ENCODE assay signal across 14 cellular contexts in the genomic region with DNA sequence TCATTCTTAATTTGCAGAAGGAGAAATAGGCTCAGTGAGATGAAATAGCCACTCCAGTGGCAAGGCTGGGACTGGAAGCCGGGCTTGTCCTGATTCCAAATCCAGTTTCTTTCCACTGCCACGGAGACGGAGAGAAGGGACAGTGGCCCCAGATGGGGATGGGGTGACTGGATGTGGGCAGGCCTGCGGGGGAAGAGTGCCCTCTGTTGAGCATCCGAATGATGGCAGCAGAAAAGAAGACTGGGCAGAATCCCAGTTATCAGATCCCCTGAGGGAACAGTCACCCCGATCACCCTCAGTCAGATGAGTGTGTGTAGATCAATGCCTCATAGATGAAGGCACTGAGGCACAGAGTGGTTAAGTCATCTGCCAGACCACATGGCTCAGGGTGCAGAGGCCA. TPM values are rescaled to one million over a fixed set of nuclear protein-coding genes. Genes with fewer than 3 reads are reported as not detected.
DNase-seq lines count a peak whose midpoint lies in the region; ATAC-seq, FAIRE-seq and TF ChIP-seq lines count a peak whose summit lies in the region.
"Not testable (repeated sequence)": the region's sequence is repeated elsewhere in the genome, so short reads cannot be mapped to it uniquely, and the experiment has no call there.
"Had no signal": no experiment of that assay in that cellular context is flagged by ENCODE, and none has a peak within 500 bp of the region (broad histone marks: within the 10 kb centered on the region; RNA-seq: fewer than 3 reads in every experiment).

No MANE protein-coding gene starts in this region.

- no CpG with 5 or more reads among the region's 6 CpGs for WGBS in H9 (ENCODE audit: extremely low coverage, insufficient read length, low lambda C conversion rate)
- WGBS in K562 (ENCODE audit: insufficient coverage, low coverage, missing lambda C conversion rate) = 8% methylated on average over 2 of the region's 6 CpGs

- not testable (repeated sequence) for H3K4me1 ChIP-seq in H9 (ENCODE audit: insufficient read depth, low read length); OCI-LY7 (ENCODE audit: insufficient read depth, low read length, poor library complexity, severe bottlenecking); K562 (replicated peaks in 1 of 2; ENCODE audit: control insufficient read depth in 2 of 2, insufficient read depth in 2 of 2, low read length in 2 of 2)

- ATAC-seq in CD4-positive, alpha-beta T cell (ENCODE audit: poor library complexity) = peak; percentile 88
- ATAC-seq in activated B cell treated with CpG ODN at 0.5 μM for 24 hours (ENCODE audit: low read depth) (peak; percentile 33), K562 (peak; percentile 88), Right ventricle myocardium superior (ENCODE audit: poor library complexity) (peak; percentile 55), natural killer cell (peak; percentile 52 to 73 (median 69))
- ATAC-seq in stimulated activated naive CD8-positive, alpha-beta T cell treated with anti-CD3 and anti-CD28 coated beads, Interleukin-15, amount 100 ng/mL, for 72 hours = peak; percentile 78

- not testable (repeated sequence) for H3K4ac ChIP-seq in H9 (ENCODE audit: low read depth, low read length)

- not testable (repeated sequence) for H3K79me2 ChIP-seq in H9 (ENCODE audit: insufficient read depth, low read length); OCI-LY7 (ENCODE audit: insufficient read depth, low read depth, low read length); K562 (ENCODE audit: control insufficient read depth, insufficient read depth, low read length)

- not testable (repeated sequence) for H3K36me3 ChIP-seq in OCI-LY7 (ENCODE audit: insufficient read depth, low read length); K562 (ENCODE audit: control insufficient read depth, insufficient read depth, low read length)

- not testable (repeated sequence) for H2BK20ac ChIP-seq in H9 (ENCODE audit: low read depth, low read length, poor library complexity, severe bottlenecking)

- not testable (repeated sequence) for H2BK12ac ChIP-seq in H9 (ENCODE audit: insufficient read length, low read depth, low read length)

- not testable (repeated sequence) for H3K9me3 Mint-ChIP-seq in CD4-positive, alpha-beta T cell; H9; activated B cell treated with CpG ODN at 0.5 μM for 24 hours; natural killer cell; stimulated activated naive CD8-positive, alpha-beta T cell treated with anti-CD3 and anti-CD28 coated beads, Interleukin-15, amount 100 ng/mL, for 72 hours

- not testable (repeated sequence) for H3K9me1 ChIP-seq in K562 (ENCODE audit: control insufficient read depth, insufficient read depth, low read length)

- not testable (repeated sequence) for H3K27ac Mint-ChIP-seq in CD4-positive, alpha-beta T cell; H9; activated B cell treated with CpG ODN at 0.5 μM for 24 hours; natural killer cell; stimulated activated naive CD8-positive, alpha-beta T cell treated with anti-CD3 and anti-CD28 coated beads, Interleukin-15, amount 100 ng/mL, for 72 hours

- not testable (repeated sequence) for H2BK15ac ChIP-seq in H9 (ENCODE audit: low read depth, low read length)

- intact Hi-C loops in CD4-positive, alpha-beta T cell (cut with DNase I, micrococcal nuclease); OCI-LY7 (cut with micrococcal nuclease; ENCODE audit: unreplicated experiment); activated B cell treated with CpG ODN at 0.5 μM for 24 hours (cut with micrococcal nuclease); K562 (cut with micrococcal nuclease); Right ventricle myocardium superior (cut with DNase I); natural killer cell (cut with micrococcal nuclease): not testable (repeated sequence)

- H3K27me3 ChIP-seq in CD4-positive, alpha-beta T cell (ENCODE audit: control insufficient read depth, insufficient read depth, low read length); H9 (ENCODE audit: insufficient read depth, low read length); K562 (ENCODE audit: control insufficient read depth in 2 of 2, insufficient read depth in 2 of 2, low read length in 2 of 2): not testable (repeated sequence)

- not testable (repeated sequence) for H3T11ph ChIP-seq in H9 (ENCODE audit: low read length)

- not testable (repeated sequence) for TF ChIP-seq EP300 in K562 (IDR thresholded peaks at IDR 0.05; ENCODE audit: low read length)

- not testable (repeated sequence) for H3K56ac ChIP-seq in H9 (ENCODE audit: insufficient read length, low read depth, low read length)

- peak in 1 of 2 experiments; percentile 21; a peak in 1 of 4 replicates for TF ChIP-seq RAD21 in K562 (CRISPR knock-in tag; conservative IDR thresholded peaks at IDR 0.05 in 1 of 2, IDR thresholded peaks at IDR 0.05 in 1 of 2)

- TF ChIP-seq CTCF in CD4-positive, alpha-beta T cell (IDR thresholded peaks at IDR 0.05); activated B cell treated with CpG ODN at 0.5 μM for 24 hours (IDR thresholded peaks at IDR 0.05); natural killer cell (IDR thresholded peaks at IDR 0.05): not testable (repeated sequence)
- TF ChIP-seq CTCF in H9 (conservative IDR thresholded peaks at IDR 0.05) (peak; percentile 28; the same call in 1 of the 3 replicates), OCI-LY7 (conservative IDR thresholded peaks at IDR 0.05; ENCODE audit: low read length) (0 out of 2 replicates have a peak, but pooled peaks have one; percentile 22), K562 (IDR thresholded peaks at IDR 0.05 in 2 of 3, conservative IDR thresholded peaks at IDR 0.05 in 1 of 3; ENCODE audit: insufficient read depth in 2 of 3, low read depth in 1 of 3, low read length in 3 of 3) (0 out of 6 replicates have a peak, but pooled peaks of 1 of the 3 experiments have one; percentile 10)

- not testable (repeated sequence) for BruUV-seq in OCI-LY7 (replicated peaks; lab: Mats Ljungman, UMichigan); K562 (replicated peaks; lab: Mats Ljungman, UMichigan)

- not testable (repeated sequence) for H3K23me2 ChIP-seq in H9 (ENCODE audit: insufficient read length, low read depth, low read length, poor library complexity, severe bottlenecking)

- not testable (repeated sequence) for H3K9ac ChIP-seq in H9 (ENCODE audit: extremely low read depth, insufficient read length, low read length); K562 (ENCODE audit: insufficient read depth in 1 of 2, low read depth in 2 of 2, low read length in 2 of 2)

- not testable (repeated sequence) for H3K27me3 Mint-ChIP-seq in CD4-positive, alpha-beta T cell; H9 (ENCODE audit: low read depth); activated B cell treated with CpG ODN at 0.5 μM for 24 hours; natural killer cell (ENCODE audit: low read depth in 2 of 2); stimulated activated naive CD8-positive, alpha-beta T cell treated with anti-CD3 and anti-CD28 coated beads, Interleukin-15, amount 100 ng/mL, for 72 hours

- H3K4me2 ChIP-seq in H9 (ENCODE audit: insufficient read depth, insufficient read length, low read length); OCI-LY7 (ENCODE audit: low read length); K562 (ENCODE audit: insufficient read depth, low read length): not testable (repeated sequence)

- not testable (repeated sequence) for H3K18ac ChIP-seq in H9 (ENCODE audit: insufficient read length, low read depth, low read length)

- not testable (repeated sequence) for H3K4me1 Mint-ChIP-seq in CD4-positive, alpha-beta T cell (ENCODE audit: low read depth); H9; activated B cell treated with CpG ODN at 0.5 μM for 24 hours; natural killer cell; stimulated activated naive CD8-positive, alpha-beta T cell treated with anti-CD3 and anti-CD28 coated beads, Interleukin-15, amount 100 ng/mL, for 72 hours

- H3K9me2 ChIP-seq in OCI-LY7 (ENCODE audit: insufficient read depth, low read length) = not testable (repeated sequence)

- not testable (repeated sequence) for H3K4me3 Mint-ChIP-seq in CD4-positive, alpha-beta T cell; H9; activated B cell treated with CpG ODN at 0.5 μM for 24 hours; natural killer cell; stimulated activated naive CD8-positive, alpha-beta T cell treated with anti-CD3 and anti-CD28 coated beads, Interleukin-15, amount 100 ng/mL, for 72 hours

- H4K8ac ChIP-seq in H9 (replicated peaks; ENCODE audit: insufficient read length, low read depth, low read length) = not testable (repeated sequence)

- H2BK5ac ChIP-seq in H9 (ENCODE audit: insufficient read length, low read length) = not testable (repeated sequence)

- not testable (repeated sequence) for TF ChIP-seq POLR2A in K562 (conservative IDR thresholded peaks at IDR 0.05)

- not testable (repeated sequence) for H4K5ac ChIP-seq in H9 (ENCODE audit: insufficient read length, low read depth, low read length)

- peak; percentile 97 for FAIRE-seq in K562 (lab: Jason Lieb, UNC)

- DNase-seq in CD4-positive, alpha-beta T cell; H9; OCI-LY7 (ENCODE audit: low spot score); activated B cell treated with CpG ODN at 0.5 μM for 24 hours; K562 (ENCODE audit: extremely low read depth in 1 of 4, low spot score in 3 of 4); Right ventricle myocardium superior; natural killer cell; stimulated activated naive CD8-positive, alpha-beta T cell treated with anti-CD3 and anti-CD28 coated beads, Interleukin-15, amount 100 ng/mL, for 72 hours: not testable (repeated sequence)

- H3K27ac ChIP-seq in CD4-positive, alpha-beta T cell (ENCODE audit: low read depth, low read length); H9 (ENCODE audit: insufficient read length, low read depth, low read length); OCI-LY7 (ENCODE audit: low read depth, low read length, poor library complexity, severe bottlenecking); K562 (ENCODE audit: extremely low read depth, low read depth, low read length): not testable (repeated sequence)

- H2AFZ ChIP-seq in H9 (ENCODE audit: low read length); OCI-LY7 (ENCODE audit: low read length); K562 (ENCODE audit: low read depth, low read length): not testable (repeated sequence)

- not testable (repeated sequence) for H3K4me3 ChIP-seq in OCI-LY7 (ENCODE audit: low read depth, low read length, poor library complexity, severe bottlenecking); K562

- not testable (repeated sequence) for H3K36me3 Mint-ChIP-seq in CD4-positive, alpha-beta T cell (ENCODE audit: low read depth); H9 (ENCODE audit: insufficient read depth in 1 of 3, low read depth in 3 of 3); activated B cell treated with CpG ODN at 0.5 μM for 24 hours (ENCODE audit: low read depth); natural killer cell

- H4K20me1 ChIP-seq in H9 (ENCODE audit: control insufficient read depth, insufficient read depth, insufficient read length); OCI-LY7 (ENCODE audit: insufficient read depth, low read length); K562 (replicated peaks; ENCODE audit: control insufficient read depth, insufficient read depth, low read length): not testable (repeated sequence)

- CTCF ChIA-PET in CD4-positive, alpha-beta T cell (lab: Charles Lee); OCI-LY7 (lab: Charles Lee; ENCODE audit: unreplicated experiment); activated B cell treated with CpG ODN at 0.5 μM for 24 hours (lab: Charles Lee); K562 (lab: Yijun Ruan, JAX; ENCODE audit: low intra/inter-chr PET ratio): not testable (repeated sequence)

- H3K9me3 ChIP-seq in CD4-positive, alpha-beta T cell (ENCODE audit: control insufficient read depth, low read length); H9 (ENCODE audit: control insufficient read depth, low read depth, low read length); OCI-LY7 (ENCODE audit: low read length); K562 (replicated peaks; ENCODE audit: control insufficient read depth, insufficient read depth, low read depth, low read length): not testable (repeated sequence)

- in situ Hi-C loops in K562 (cut with MboI) = not testable (repeated sequence)

- H3K23ac ChIP-seq in H9 (ENCODE audit: insufficient read length, low read depth, low read length) = not testable (repeated sequence)

- H4K91ac ChIP-seq in H9 (ENCODE audit: insufficient read length, low read depth, low read length) = not testable (repeated sequence)

- H2AK5ac ChIP-seq in H9 (ENCODE audit: insufficient read length, low read length) = not testable (repeated sequence)

- POLR2A ChIA-PET in CD4-positive, alpha-beta T cell (lab: Charles Lee); OCI-LY7 (lab: Charles Lee); activated B cell treated with CpG ODN at 0.5 μM for 24 hours (lab: Charles Lee); K562 (lab: Yijun Ruan, JAX): not testable (repeated sequence)

- H3K79me1 ChIP-seq in H9 (ENCODE audit: insufficient read depth, low read depth, low read length, poor library complexity, severe bottlenecking) = not testable (repeated sequence)

- H2BK120ac ChIP-seq in H9 (ENCODE audit: low read depth, low read length, poor library complexity, severe bottlenecking) = not testable (repeated sequence)

- not testable (repeated sequence) for H3K14ac ChIP-seq in H9 (ENCODE audit: insufficient read depth, low read length)

RNA-seq across cellular contexts. Expression of a gene that starts 17.7 kb away (rescaled TPM):
- total RNA-seq in CD4-positive, alpha-beta T cell = not detected
- total RNA-seq in H9 (2021) (1.3 and 1.6 TPM in 2 replicates), OCI-LY7 (2022) (not detected in 2 replicates), activated B cell treated with CpG ODN at 0.5 μM for 24 hours (not detected in 2 replicates), K562 (2014; rRNA removed) (9.4 and 12.8 TPM in 2 replicates), K562 (2014; rRNA removed; fragmentation: Illumina TruSeq; extraction: Trizol) (12.2 and 15.7 TPM in 2 replicates), K562 (2015; rRNA removed; fragmentation: Illumina TruSeq; extraction: Trizol) (11.8 and 13.0 TPM in 2 replicates), K562 (2021) (17.5 and 17.8 TPM in 2 replicates), Right ventricle myocardium superior (not detected), natural killer cell (under 1 TPM in 1 of 3 donors, not detected in 2; 0.21 TPM)
- not detected in 2 replicates for total RNA-seq in OCI-LY7 (2014; rRNA removed; shearing (Covaris generic))
- 50.0 and 64.3 TPM in 2 replicates for total RNA-seq in K562 (2011; cell fraction: chromatin; rRNA removed; ENCODE audit: low replicate concordance)
- total RNA-seq in K562 (2011; cell fraction: nucleolus; rRNA removed) = 69.5 and 85.3 TPM in 2 replicates
- 63.5 and 69.1 TPM in 2 replicates for total RNA-seq in K562 (2011; cell fraction: nucleoplasm; rRNA removed)
- polyA plus RNA-seq in K562 (2011; rRNA removed) (15.0 and 28.8 TPM in 2 replicates), K562 (2014; fragmentation: Illumina TruSeq; extraction: Trizol) (13.5 and 13.6 TPM in 2 replicates), K562 (2014; fragmentation: Nextera tagmentation; extraction: Ambion mirVana) (10 to 100 TPM; 32.4 TPM), K562 (2014; rRNA removed) (8.8 and 9.1 TPM in 2 replicates)
- 15.4 and 22.6 TPM in 2 replicates for polyA plus RNA-seq in K562 (2011; cell fraction: cytosol; rRNA removed)
- polyA plus RNA-seq in K562 (2011; cell fraction: nucleus; rRNA removed) = 16.8 and 18.6 TPM in 2 replicates
- polyA plus RNA-seq in K562 (2012) = 13.8 and 23.5 TPM in 2 replicates
- 58.4 and 72.4 TPM in 2 replicates for polyA minus RNA-seq in K562 (2011; rRNA and poly(A)+ RNA removed)
- polyA minus RNA-seq in K562 (2011; cell fraction: cytosol; rRNA and poly(A)+ RNA removed) = 17.1 and 20.4 TPM in 2 replicates
- polyA minus RNA-seq in K562 (2011; cell fraction: nucleus; rRNA and poly(A)+ RNA removed) = 16.2 and 28.3 TPM in 2 replicates
- total RNA-seq: activated CD4-positive, alpha-beta memory T cell treated with anti-CD3 and anti-CD28 coated beads for 36 hours; Caco-2; gastroesophageal sphincter; GM23248; mesothelial cell of epicardium; thoracic aorta had no signal

RNA-seq across cellular contexts. Expression of a gene that starts 42.8 kb away (rescaled TPM):
- total RNA-seq in CD4-positive, alpha-beta T cell = 100 to 1,000 TPM; 395 to 428 TPM
- 51.9 and 55.1 TPM in 2 replicates for total RNA-seq in H9 (2021)
- 141 and 147 TPM in 2 replicates for total RNA-seq in OCI-LY7 (2014; rRNA removed; shearing (Covaris generic))
- 143 and 146 TPM in 2 replicates for total RNA-seq in OCI-LY7 (2022)
- 179 and 222 TPM in 2 replicates for total RNA-seq in activated B cell treated with CpG ODN at 0.5 μM for 24 hours
- total RNA-seq in K562 (2011; cell fraction: chromatin; rRNA removed; ENCODE audit: low replicate concordance) = 639 and 767 TPM in 2 replicates
- total RNA-seq in K562 (2011; cell fraction: nucleolus; rRNA removed) = 540 and 629 TPM in 2 replicates
- total RNA-seq in K562 (2011; cell fraction: nucleoplasm; rRNA removed) = 507 and 548 TPM in 2 replicates
- 130 and 138 TPM in 2 replicates for total RNA-seq in K562 (2014; rRNA removed)
- 180 and 197 TPM in 2 replicates for total RNA-seq in K562 (2014; rRNA removed; fragmentation: Illumina TruSeq; extraction: Trizol)
- 164 and 183 TPM in 2 replicates for total RNA-seq in K562 (2015; rRNA removed; fragmentation: Illumina TruSeq; extraction: Trizol)
- 146 and 159 TPM in 2 replicates for total RNA-seq in K562 (2021)
- 195 and 220 TPM in 2 replicates for polyA plus RNA-seq in K562 (2011; rRNA removed)
- polyA plus RNA-seq in K562 (2011; cell fraction: cytosol; rRNA removed) = 55.7 and 97.9 TPM in 2 replicates
- 585 and 591 TPM in 2 replicates for polyA plus RNA-seq in K562 (2011; cell fraction: nucleus; rRNA removed)
- 148 and 265 TPM in 2 replicates for polyA plus RNA-seq in K562 (2012)
- polyA plus RNA-seq in K562 (2014; fragmentation: Illumina TruSeq; extraction: Trizol) = 96.2 and 113 TPM in 2 replicates
- polyA plus RNA-seq in K562 (2014; fragmentation: Nextera tagmentation; extraction: Ambion mirVana) = 10 to 100 TPM; 27.2 to 35.0 TPM
- 237 and 283 TPM in 2 replicates for polyA plus RNA-seq in K562 (2014; rRNA removed)
- 155 and 167 TPM in 2 replicates for polyA minus RNA-seq in K562 (2011; rRNA and poly(A)+ RNA removed)
- 71.5 and 87.6 TPM in 2 replicates for polyA minus RNA-seq in K562 (2011; cell fraction: cytosol; rRNA and poly(A)+ RNA removed)
- polyA minus RNA-seq in K562 (2011; cell fraction: nucleus; rRNA and poly(A)+ RNA removed) = 323 and 418 TPM in 2 replicates
- 35.5 TPM for total RNA-seq in Right ventricle myocardium superior
- 100 to 1,000 TPM; 473 to 602 (median 589) TPM for total RNA-seq in natural killer cell

RNA-seq across cellular contexts. Expression of a gene that starts 48.1 kb away (rescaled TPM):
- 10 to 100 TPM; 82.6 to 83.1 TPM for total RNA-seq in CD4-positive, alpha-beta T cell
- total RNA-seq in H9 (2021) (94.2 and 95.9 TPM in 2 replicates), OCI-LY7 (2022) (62.9 and 70.7 TPM in 2 replicates), activated B cell treated with CpG ODN at 0.5 μM for 24 hours (61.0 and 63.5 TPM in 2 replicates), K562 (2014; rRNA removed) (138 and 209 TPM in 2 replicates), K562 (2014; rRNA removed; fragmentation: Illumina TruSeq; extraction: Trizol) (85.8 and 108 TPM in 2 replicates), K562 (2015; rRNA removed; fragmentation: Illumina TruSeq; extraction: Trizol) (100 and 108 TPM in 2 replicates), K562 (2021) (133 and 137 TPM in 2 replicates), Right ventricle myocardium superior (73.5 TPM), natural killer cell (100 to 1,000 TPM in 2 of 3 donors, 10 to 100 TPM in 1; 99.9 to 117 (median 107) TPM)
- total RNA-seq in OCI-LY7 (2014; rRNA removed; shearing (Covaris generic)) = 56.2 and 68.4 TPM in 2 replicates
- total RNA-seq in K562 (2011; cell fraction: chromatin; rRNA removed; ENCODE audit: low replicate concordance) = 50.2 and 133 TPM in 2 replicates
- total RNA-seq in K562 (2011; cell fraction: nucleolus; rRNA removed) = 80.8 and 92.6 TPM in 2 replicates
- 147 and 172 TPM in 2 replicates for total RNA-seq in K562 (2011; cell fraction: nucleoplasm; rRNA removed)
- polyA plus RNA-seq in K562 (2011; rRNA removed) (175 and 195 TPM in 2 replicates), K562 (2014; fragmentation: Illumina TruSeq; extraction: Trizol) (155 and 183 TPM in 2 replicates), K562 (2014; fragmentation: Nextera tagmentation; extraction: Ambion mirVana) (10 to 100 TPM; 43.7 to 56.2 TPM), K562 (2014; rRNA removed) (141 and 198 TPM in 2 replicates)
- 47.8 and 169 TPM in 2 replicates for polyA plus RNA-seq in K562 (2011; cell fraction: cytosol; rRNA removed)
- 19.9 and 38.4 TPM in 2 replicates for polyA plus RNA-seq in K562 (2011; cell fraction: nucleus; rRNA removed)
- polyA plus RNA-seq in K562 (2012) = 167 and 239 TPM in 2 replicates
- polyA minus RNA-seq in K562 (2011; rRNA and poly(A)+ RNA removed) = 59.4 and 67.8 TPM in 2 replicates
- polyA minus RNA-seq in K562 (2011; cell fraction: cytosol; rRNA and poly(A)+ RNA removed) = 44.3 and 50.7 TPM in 2 replicates
- polyA minus RNA-seq in K562 (2011; cell fraction: nucleus; rRNA and poly(A)+ RNA removed) = 12.8 and 23.5 TPM in 2 replicates

RNA-seq across cellular contexts. Expression of a gene that starts 57.7 kb away (rescaled TPM):
- total RNA-seq in CD4-positive, alpha-beta T cell = 10 to 100 TPM; 93.3 to 98.9 TPM
- total RNA-seq in H9 (2021) (34.4 and 36.5 TPM in 2 replicates), OCI-LY7 (2022) (36.5 and 40.3 TPM in 2 replicates), activated B cell treated with CpG ODN at 0.5 μM for 24 hours (51.1 and 53.9 TPM in 2 replicates), K562 (2014; rRNA removed) (38.2 and 43.2 TPM in 2 replicates), K562 (2014; rRNA removed; fragmentation: Illumina TruSeq; extraction: Trizol) (59.3 and 80.6 TPM in 2 replicates), K562 (2015; rRNA removed; fragmentation: Illumina TruSeq; extraction: Trizol) (51.2 and 54.6 TPM in 2 replicates), K562 (2021) (27.5 and 35.6 TPM in 2 replicates), Right ventricle myocardium superior (31.1 TPM), natural killer cell (10 to 100 TPM; 67.9 to 92.2 (median 75.3) TPM)
- 29.9 and 32.9 TPM in 2 replicates for total RNA-seq in OCI-LY7 (2014; rRNA removed; shearing (Covaris generic))
- total RNA-seq in K562 (2011; cell fraction: chromatin; rRNA removed; ENCODE audit: low replicate concordance) = 15.7 and 26.6 TPM in 2 replicates
- 12.9 and 16.7 TPM in 2 replicates for total RNA-seq in K562 (2011; cell fraction: nucleolus; rRNA removed)
- 22.2 and 24.0 TPM in 2 replicates for total RNA-seq in K562 (2011; cell fraction: nucleoplasm; rRNA removed)
- polyA plus RNA-seq in K562 (2011; rRNA removed) (33.7 and 36.5 TPM in 2 replicates), K562 (2014; fragmentation: Illumina TruSeq; extraction: Trizol) (66.5 and 80.2 TPM in 2 replicates), K562 (2014; fragmentation: Nextera tagmentation; extraction: Ambion mirVana) (10 to 100 TPM; 20.9 to 21.9 TPM), K562 (2014; rRNA removed) (52.5 and 69.0 TPM in 2 replicates)
- polyA plus RNA-seq in K562 (2011; cell fraction: cytosol; rRNA removed) = 3.4 and 12.2 TPM in 2 replicates
- 5.5 and 9.8 TPM in 2 replicates for polyA plus RNA-seq in K562 (2011; cell fraction: nucleus; rRNA removed)
- polyA plus RNA-seq in K562 (2012) = 51.2 and 71.0 TPM in 2 replicates
- polyA minus RNA-seq in K562 (2011; rRNA and poly(A)+ RNA removed) = 13.7 and 20.1 TPM in 2 replicates
- 5.4 and 7.2 TPM in 2 replicates for polyA minus RNA-seq in K562 (2011; cell fraction: cytosol; rRNA and poly(A)+ RNA removed)
- polyA minus RNA-seq in K562 (2011; cell fraction: nucleus; rRNA and poly(A)+ RNA removed) = 6.5 and 14.8 TPM in 2 replicates

Comparison
In these comparisons a context has a peak if more than half of its experiments do, and no peak if none do; other contexts are left out.
1. ATAC-seq: peak in every context shown above with its lines; median percentile 88 in CD4-positive, alpha-beta T cell; 88 in K562; 78 in stimulated activated naive CD8-positive, alpha-beta T cell treated with anti-CD3 and anti-CD28 coated beads, Interleukin-15, amount 100 ng/mL, for 72 hours; 69 in natural killer cell; 55 in Right ventricle myocardium superior; 33 in activated B cell treated with CpG ODN at 0.5 μM for 24 hours.